8 cellular contexts compared by ENCODE assay signal in genomic region chr1:147084273-147085096, GRCh38.
DNase-seq lines count a peak whose midpoint lies in the region; ATAC-seq and TF ChIP-seq lines count a peak whose summit lies in the region.

No MANE protein-coding gene starts in this region.

- H3K9me3 ChIP-seq in mucosa of descending colon, result no peaks in the 10 kb centered on the region

- ATAC-seq in GM18861 (IDR thresholded peaks at IDR 0.05; ENCODE audit: unreplicated experiment), result peak; percentile 78
- peak; percentile 58 for ATAC-seq in HG03108 (IDR thresholded peaks at IDR 0.05; ENCODE audit: unreplicated experiment)
- peak; percentile 90 for ATAC-seq in mucosa of descending colon

- TF ChIP-seq CTCF in epithelial cell of esophagus (IDR thresholded peaks at IDR 0.05; ENCODE audit: insufficient read depth, low read depth, low read length, missing control alignments), result no peak
- no peak for TF ChIP-seq CTCF in mucosa of descending colon (IDR thresholded peaks at IDR 0.05)

- DNase-seq in A172 (ENCODE audit: low spot score) (peak; percentile 97), NCI-H524 treated with DMSO at 0.1 percent for 48 hours (lab: John Stamatoyannopoulos, UW) (peak; percentile 39), epithelial cell of esophagus (ENCODE audit: low read depth) (peak; percentile 89), mucosa of descending colon (peak; percentile 68 to 82 (median 74))
- DNase-seq in activated CD8-positive, alpha-beta memory T cell treated with anti-CD3 and anti-CD28 coated beads for 48 hours (ENCODE audit: low read depth in 2 of 3, low spot score in 2 of 3), result peak; percentile 65 to 87 (median 81)
- DNase-seq in stimulated activated CD8-positive, alpha-beta memory T cell treated with anti-CD3 and anti-CD28 coated beads, Interleukin-2, amount 100 ng/mL, for 1 hour (ENCODE audit: low read depth in 2 of 2), result peak; percentile 27 to 42

- intact Hi-C loops in mucosa of descending colon (cut with DNase I, micrococcal nuclease), result no loop called here

- H3K4me1 ChIP-seq in mucosa of descending colon (ENCODE audit: low read depth), result peaks cover 14% of the 10 kb centered on the region

- H3K4me3 ChIP-seq in epithelial cell of esophagus (ENCODE audit: low read length) (peak overlapping the region; percentile 68), mucosa of descending colon (no peak overlapping the region)

- H3K36me3 ChIP-seq in mucosa of descending colon (ENCODE audit: low read depth), result no peaks in the 10 kb centered on the region

Comparison
In these comparisons a context has a peak if more than half of its experiments do, and no peak if none do; other contexts are left out.
1. DNase-seq: peak in every context shown above with its lines; median percentile 97 in A172; 89 in epithelial cell of esophagus; 81 in activated CD8-positive, alpha-beta memory T cell treated with anti-CD3 and anti-CD28 coated beads for 48 hours; 74 in mucosa of descending colon; 39 in NCI-H524 treated with DMSO at 0.1 percent for 48 hours; 34 in stimulated activated CD8-positive, alpha-beta memory T cell treated with anti-CD3 and anti-CD28 coated beads, Interleukin-2, amount 100 ng/mL, for 1 hour.